Comparison of ENCODE assay signal across 8 cellular contexts in the genomic region with DNA sequence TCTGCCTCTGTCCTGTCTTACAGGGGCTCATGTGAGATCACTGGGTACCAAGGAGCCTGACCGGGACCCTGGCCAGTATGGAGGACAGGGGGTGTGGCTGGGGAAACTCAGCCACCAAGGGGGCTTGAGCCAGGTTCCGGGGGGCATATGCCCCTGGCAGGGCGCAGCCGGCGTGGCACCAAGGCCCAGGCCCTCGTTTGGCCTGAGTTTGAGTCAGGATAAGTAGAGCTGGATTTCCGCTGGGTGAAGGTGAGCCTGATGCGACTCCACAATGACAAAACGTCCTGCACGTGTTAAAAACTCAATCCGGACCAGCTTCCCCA. TPM values are rescaled to one million over a fixed set of nuclear protein-coding genes. Genes with fewer than 3 reads are reported as not detected.
A peak's percentile ranks its signal among the peaks of the same experiment; 100 is the strongest.
DNase-seq lines count a peak whose midpoint lies in the region; ATAC-seq and FAIRE-seq lines count a peak whose summit lies in the region.

No MANE protein-coding gene starts in this region.

- no peaks in the 10 kb centered on the region for H3K27me3 ChIP-seq in NT2/D1 (ENCODE audit: insufficient read depth, insufficient read length)
- no peaks in the 10 kb centered on the region for H3K27me3 ChIP-seq in esophagus (ENCODE audit: control insufficient read depth in 1 of 2, insufficient read depth in 2 of 2, low read length in 2 of 2)

- FAIRE-seq in GM19239 (lab: Jason Lieb, UNC): no peak

- H3K9ac ChIP-seq in NT2/D1 (ENCODE audit: insufficient read length, low read depth): peak overlapping the region; percentile 77

- peaks cover 52% of the 10 kb centered on the region for H3K4me1 Mint-ChIP-seq in activated naive CD4-positive, alpha-beta T cell treated with anti-CD3 and anti-CD28 coated beads, Interleukin-2, amount 10 ng/mL, durations not matched to agents 7 days and 5 days

- peak overlapping the region; percentile 84 for H3K27ac Mint-ChIP-seq in activated naive CD4-positive, alpha-beta T cell treated with anti-CD3 and anti-CD28 coated beads, Interleukin-2, amount 10 ng/mL, durations not matched to agents 7 days and 5 days

- ATAC-seq in HG03135 (IDR thresholded peaks at IDR 0.05; ENCODE audit: unreplicated experiment) (no peak), GM21529 (IDR thresholded peaks at IDR 0.05; ENCODE audit: unreplicated experiment) (no peak)

- no peak for DNase-seq in activated naive CD4-positive, alpha-beta T cell treated with anti-CD3 and anti-CD28 coated beads, Interleukin-2, amount 10 ng/mL, durations not matched to agents 7 days and 5 days
- DNase-seq in activated naive CD4-positive, alpha-beta T cell treated with anti-CD3 and anti-CD28 coated beads, Interleukin-2, amount 50 U/mL, for 16 hours: no peak
- DNase-seq in NT2/D1 (ENCODE audit: low read depth, low spot score) (no peak), skeletal muscle cell (ENCODE audit: low read depth) (no peak), GM19239 (ENCODE audit: insufficient read length, low spot score) (no peak)

- H3K27me3 Mint-ChIP-seq in activated naive CD4-positive, alpha-beta T cell treated with anti-CD3 and anti-CD28 coated beads, Interleukin-2, amount 10 ng/mL, durations not matched to agents 7 days and 5 days: peaks cover 10% of the 10 kb centered on the region

- WGBS in esophagus, 2 donors: 17 to 19% methylated on average over 11 of the region's 11 CpGs

- H3K36me3 ChIP-seq in NT2/D1 (ENCODE audit: insufficient read depth, insufficient read length, low read length) (no peaks in the 10 kb centered on the region), esophagus (ENCODE audit: control insufficient read depth in 2 of 2, insufficient read depth in 2 of 2, low read length in 1 of 2) (no peaks in the 10 kb centered on the region)

- H3K36me3 Mint-ChIP-seq in activated naive CD4-positive, alpha-beta T cell treated with anti-CD3 and anti-CD28 coated beads, Interleukin-2, amount 10 ng/mL, durations not matched to agents 7 days and 5 days: peaks cover 12% of the 10 kb centered on the region

- peak overlapping the region; percentile 48 to 64 for H3K27ac ChIP-seq in esophagus (ENCODE audit: low read depth in 2 of 2, low read length in 1 of 2)

- H3K4me3 ChIP-seq in NT2/D1 (ENCODE audit: insufficient read length, low read depth) (peak overlapping the region; percentile 21), esophagus (ENCODE audit: low read depth in 1 of 2, low read length in 2 of 2) (peak overlapping the region; percentile 30 to 80), skeletal muscle cell (ENCODE audit: low read depth, low read length) (peak overlapping the region; percentile 42)

- CTCF ChIA-PET in activated naive CD4-positive, alpha-beta T cell treated with anti-CD3 and anti-CD28 coated beads, Interleukin-2, amount 10 ng/mL, durations not matched to agents 7 days and 5 days (lab: Charles Lee): interaction anchor here (0.6 to 3.5 kb wide), 6 partner anchors 11 to 144 kb away, joined by 4 to 22 read pairs (median 5); a partner anchor contains a TSS

- no peaks in the 10 kb centered on the region for H3K9me3 ChIP-seq in NT2/D1 (ENCODE audit: insufficient read depth, low read length)
- no peaks in the 10 kb centered on the region for H3K9me3 ChIP-seq in esophagus (ENCODE audit: control insufficient read depth in 2 of 2, insufficient read depth in 1 of 2, low read depth in 1 of 2, low read length in 1 of 2)

- H3K9me3 Mint-ChIP-seq in activated naive CD4-positive, alpha-beta T cell treated with anti-CD3 and anti-CD28 coated beads, Interleukin-2, amount 10 ng/mL, durations not matched to agents 7 days and 5 days: no peaks in the 10 kb centered on the region

- H3K4me1 ChIP-seq in NT2/D1 (ENCODE audit: insufficient read depth, insufficient read length) (peaks cover 34% of the 10 kb centered on the region), esophagus (ENCODE audit: control insufficient read depth in 2 of 2, insufficient read depth in 2 of 2, low read length in 1 of 2) (peaks cover 12 to 13% of the 10 kb centered on the region in 2 donors)

- peak overlapping the region; percentile 88 for H3K4me3 Mint-ChIP-seq in activated naive CD4-positive, alpha-beta T cell treated with anti-CD3 and anti-CD28 coated beads, Interleukin-2, amount 10 ng/mL, durations not matched to agents 7 days and 5 days

RNA-seq across cellular contexts. Expression of a gene that starts 0.6 kb away (rescaled TPM):
- 10 to 100 TPM; 15.7 to 21.3 TPM for polyA plus RNA-seq in esophagus

RNA-seq across cellular contexts. Expression of a gene that starts 16.2 kb away (rescaled TPM):
- not detected for polyA plus RNA-seq in esophagus

RNA-seq across cellular contexts. Expression of a gene that starts 16.3 kb away (rescaled TPM):
- polyA plus RNA-seq in esophagus: not detected

RNA-seq across cellular contexts. Expression of a gene that starts 36.7 kb away (rescaled TPM):
- under 1 TPM; 0.43 to 0.72 TPM for polyA plus RNA-seq in esophagus
